In the genomic region with DNA sequence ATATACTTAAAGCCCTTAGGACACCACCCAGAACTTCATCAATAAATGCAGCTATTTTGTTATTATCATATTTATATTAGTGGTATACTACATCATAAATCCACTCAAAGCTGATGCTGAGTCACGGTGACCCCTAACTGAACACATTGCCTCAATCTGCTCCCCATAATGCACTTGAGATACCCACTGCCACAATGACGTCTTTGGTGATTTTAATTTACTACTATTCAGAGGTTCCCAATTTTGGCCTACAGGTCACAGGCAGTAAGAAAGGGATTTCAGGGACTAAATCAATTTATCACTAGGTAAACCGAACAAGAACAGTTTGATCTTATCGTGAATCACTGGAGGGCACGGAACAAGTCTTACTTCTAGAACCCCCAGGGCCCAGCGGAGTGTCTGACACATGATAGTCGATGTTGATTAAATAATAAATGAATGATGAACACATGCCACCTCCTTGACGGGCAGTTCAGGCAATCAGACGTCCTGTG, we compare ENCODE assay signal across 8 cellular contexts. TPM values are rescaled to one million over a fixed set of nuclear protein-coding genes. Genes with fewer than 3 reads are reported as not detected.
DNase-seq lines count a peak whose midpoint lies in the region; ATAC-seq and TF ChIP-seq lines count a peak whose summit lies in the region.

No MANE protein-coding gene starts in this region.

- H3K9me3 Mint-ChIP-seq in T-helper 1 cell treated with Interleukin-12 subunit alpha and Interleukin-12 subunit beta and Interleukin-4 antibody, amounts not matched to agents 30 μg/mL and 1 μg/mL, for 36 hours, result no peaks in the 10 kb centered on the region
- H3K9me3 Mint-ChIP-seq in activated naive CD8-positive, alpha-beta T cell (ENCODE audit: low read depth), result no peaks in the 10 kb centered on the region
- H3K9me3 Mint-ChIP-seq in immature natural killer cell, result no peaks in the 10 kb centered on the region

- H3K36me3 Mint-ChIP-seq in T-helper 1 cell treated with Interleukin-12 subunit alpha and Interleukin-12 subunit beta and Interleukin-4 antibody, amounts not matched to agents 30 μg/mL and 1 μg/mL, for 36 hours (ENCODE audit: low read depth), result peaks cover 8% of the 10 kb centered on the region
- peaks cover 9% of the 10 kb centered on the region for H3K36me3 Mint-ChIP-seq in activated naive CD8-positive, alpha-beta T cell
- H3K36me3 Mint-ChIP-seq in immature natural killer cell, result no peaks in the 10 kb centered on the region

- H3K4me1 Mint-ChIP-seq in T-helper 1 cell treated with Interleukin-12 subunit alpha and Interleukin-12 subunit beta and Interleukin-4 antibody, amounts not matched to agents 30 μg/mL and 1 μg/mL, for 36 hours (ENCODE audit: low read depth), result peaks cover 31% of the 10 kb centered on the region
- H3K4me1 Mint-ChIP-seq in activated naive CD8-positive, alpha-beta T cell (ENCODE audit: low read depth), result peaks cover 41% of the 10 kb centered on the region
- H3K4me1 Mint-ChIP-seq in immature natural killer cell, result peaks cover 25 to 40% of the 10 kb centered on the region in 2 donors

- no peak for TF ChIP-seq CTCF in stomach (IDR thresholded peaks at IDR 0.05)

- H3K27ac ChIP-seq in stomach, result peak overlapping the region; percentile 87 to 98 (median 95)

- H3K4me3 Mint-ChIP-seq in T-helper 1 cell treated with Interleukin-12 subunit alpha and Interleukin-12 subunit beta and Interleukin-4 antibody, amounts not matched to agents 30 μg/mL and 1 μg/mL, for 36 hours, result peak overlapping the region; percentile 87
- peak overlapping the region; percentile 82 for H3K4me3 Mint-ChIP-seq in activated naive CD8-positive, alpha-beta T cell
- peak overlapping the region; percentile 84 to 97 (median 91) for H3K4me3 Mint-ChIP-seq in immature natural killer cell

- no peaks in the 10 kb centered on the region for H3K36me3 ChIP-seq in stomach

- no peak for ATAC-seq in HG03432 (IDR thresholded peaks at IDR 0.05; ENCODE audit: unreplicated experiment)

- DNase-seq in T-helper 1 cell (no peak), immature natural killer cell (no peak), stomach (no peak), iPS-NIHi11 (ENCODE audit: low spot score) (no peak), superior temporal gyrus (ENCODE audit: extremely low spot score) (no peak)

- H3K27me3 ChIP-seq in stomach, result no peaks in the 10 kb centered on the region

- WGBS in stomach, 5 donors, result 19 to 37% (median 23%) methylated on average over 9 of the region's 9 CpGs

- peaks cover 20 to 64% (median 34%) of the 10 kb centered on the region in 4 donors for H3K4me1 ChIP-seq in stomach

- TF ChIP-seq EP300 in stomach (IDR thresholded peaks at IDR 0.05), result no peak

- H3K4me3 ChIP-seq in stomach, result peak overlapping the region; percentile 89 to 99 (median 96)

- H3K9me3 ChIP-seq in stomach, result no peaks in the 10 kb centered on the region

- intact Hi-C loops in stomach (cut with DNase I; ENCODE audit: low total_unique reads), result no loop called here

- peak overlapping the region; percentile 84 for H3K27ac Mint-ChIP-seq in T-helper 1 cell treated with Interleukin-12 subunit alpha and Interleukin-12 subunit beta and Interleukin-4 antibody, amounts not matched to agents 30 μg/mL and 1 μg/mL, for 36 hours
- H3K27ac Mint-ChIP-seq in activated naive CD8-positive, alpha-beta T cell, result peak overlapping the region; percentile 79
- H3K27ac Mint-ChIP-seq in immature natural killer cell, result peak overlapping the region; percentile 55 to 85 (median 84)

- H3K27me3 Mint-ChIP-seq in T-helper 1 cell treated with Interleukin-12 subunit alpha and Interleukin-12 subunit beta and Interleukin-4 antibody, amounts not matched to agents 30 μg/mL and 1 μg/mL, for 36 hours (ENCODE audit: low read depth), result peaks cover 8% of the 10 kb centered on the region
- peaks cover 4% of the 10 kb centered on the region for H3K27me3 Mint-ChIP-seq in activated naive CD8-positive, alpha-beta T cell
- peaks cover 0 to 10% (median 1%) of the 10 kb centered on the region in 3 donors for H3K27me3 Mint-ChIP-seq in immature natural killer cell (ENCODE audit: low read depth in 3 of 3)

- TF ChIP-seq POLR2A in stomach (IDR thresholded peaks at IDR 0.05), result no peak

RNA-seq across cellular contexts. Expression of gene CHD1L, which starts 0.5 kb away (rescaled TPM):
- polyA plus RNA-seq in immature natural killer cell, result 10 to 100 TPM; 12.6 to 22.9 (median 14.3) TPM
- total RNA-seq in stomach, result 10 to 100 TPM in 4 of 5 donors, 1 to 10 TPM in 1; 2.9 to 51.2 (median 12.9) TPM
- 10 to 100 TPM; 13.2 to 17.1 (median 15.1) TPM for polyA plus RNA-seq in stomach

RNA-seq across cellular contexts. Expression of gene FMO5, which starts 16.9 kb away (rescaled TPM):
- polyA plus RNA-seq in immature natural killer cell (10 to 100 TPM in 1 of 3 donors, 1 to 10 TPM in 2; 1.7 to 12.3 (median 2.8) TPM), stomach (100 to 1,000 TPM in 1 of 3 donors, 10 to 100 TPM in 2; 29.8 to 113 (median 88.5) TPM)
- total RNA-seq in stomach, result 100 to 1,000 TPM in 2 of 5 donors, 10 to 100 TPM in 3; 11.3 to 201 (median 78.6) TPM
